20 cellular contexts compared by ENCODE assay signal in the genomic region with DNA sequence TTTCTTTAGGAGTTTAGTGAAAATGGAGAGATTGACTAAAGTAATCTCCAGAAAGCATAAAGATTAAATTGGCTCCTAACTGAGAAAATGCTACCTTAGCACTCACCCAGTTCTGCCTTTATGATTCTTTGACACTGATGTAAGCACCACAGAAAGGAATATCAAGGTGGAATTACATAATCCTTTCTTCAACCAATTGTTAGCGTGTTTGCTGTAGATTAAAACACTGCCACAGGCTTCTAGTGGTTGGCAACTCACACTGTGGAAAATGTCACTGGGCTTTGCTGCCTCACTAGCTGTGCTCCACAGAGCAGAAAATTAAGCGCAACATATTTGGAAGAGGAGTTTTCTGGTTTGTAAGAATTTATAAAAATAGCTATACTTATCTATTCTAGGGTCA.
DNase-seq lines count a peak whose midpoint lies in the region; ATAC-seq and TF ChIP-seq lines count a peak whose summit lies in the region.
"Had no signal": no experiment of that assay in that cellular context is flagged by ENCODE, and none has a peak within 500 bp of the region (broad histone marks: within the 10 kb centered on the region; RNA-seq: fewer than 3 reads in every experiment).

No MANE protein-coding gene starts in this region.

- intact Hi-C loops in A673 (cut with micrococcal nuclease; ENCODE audit: unreplicated experiment) (loop anchor here (5.0 kb wide), 1 partner anchor 101 kb away; no protein-coding TSS in a partner anchor), thyroid gland (cut with DNase I) (no loop called here)

- peaks cover 15% of the 10 kb centered on the region for H3K4me1 ChIP-seq in A673 (ENCODE audit: insufficient read depth, low read length, poor library complexity, severe bottlenecking)
- no peaks in the 10 kb centered on the region for H3K4me1 ChIP-seq in thyroid gland
- H3K4me1 ChIP-seq: A549 had no signal

- H2AFZ ChIP-seq in neural cell (ENCODE audit: low read depth, low read length), result no peak overlapping the region

- no peaks in the 10 kb centered on the region for H3K79me2 ChIP-seq in neural cell (replicated peaks; ENCODE audit: insufficient read depth, low read length)

- no peak overlapping the region for H3K27ac ChIP-seq in A673 (ENCODE audit: low read depth, low read length, poor library complexity, severe bottlenecking)
- no peak overlapping the region for H3K27ac ChIP-seq in neural cell (ENCODE audit: low read length)
- no peak overlapping the region for H3K27ac ChIP-seq in thyroid gland
- H3K27ac ChIP-seq: 22Rv1; A549; BLaER1 treated with 17β-estradiol and CSF1 and Interleukin-3, amounts not matched to agents 10 nM and 100 nM had no signal

- 70 to 75% methylated on average over 2 of the region's 2 CpGs for WGBS in thyroid gland, 2 donors

- H3K9ac ChIP-seq in neural cell (ENCODE audit: low read length), result no peak overlapping the region
- H3K9ac ChIP-seq: BLaER1 treated with 17β-estradiol and CSF1 and Interleukin-3, amounts not matched to agents 10 nM and 100 nM had no signal

- H3K27me3 ChIP-seq in A673 (replicated peaks; ENCODE audit: insufficient read depth, low read depth, low read length, poor library complexity) (no peaks in the 10 kb centered on the region), neural cell (ENCODE audit: insufficient read depth, low read depth, low read length) (no peaks in the 10 kb centered on the region), thyroid gland (no peaks in the 10 kb centered on the region)
- H3K27me3 ChIP-seq: BLaER1 treated with 17β-estradiol and CSF1 and Interleukin-3, amounts not matched to agents 10 nM and 100 nM had no signal

- no peaks in the 10 kb centered on the region for H3K9me3 ChIP-seq in A673 (ENCODE audit: low read depth, low read length, poor library complexity, severe bottlenecking)
- H3K9me3 ChIP-seq in neural cell (ENCODE audit: low read length), result no peaks in the 10 kb centered on the region
- H3K9me3 ChIP-seq in thyroid gland, result no peaks in the 10 kb centered on the region
- H3K9me3 ChIP-seq: A549; BLaER1 treated with 17β-estradiol and CSF1 and Interleukin-3, amounts not matched to agents 10 nM and 100 nM had no signal

- POLR2A ChIA-PET in A673 (lab: Charles Lee; ENCODE audit: low non-redundant PET), result no interaction called here

- H4K20me1 ChIP-seq in neural cell (ENCODE audit: insufficient read depth), result no peaks in the 10 kb centered on the region
- H4K20me1 ChIP-seq: BLaER1 treated with 17β-estradiol and CSF1 and Interleukin-3, amounts not matched to agents 10 nM and 100 nM had no signal

- no peaks in the 10 kb centered on the region for H3F3A ChIP-seq in neural cell (ENCODE audit: insufficient read depth, low read length, poor library complexity, severe bottlenecking)

- no peaks in the 10 kb centered on the region for H3K9me2 ChIP-seq in neural cell (ENCODE audit: insufficient read depth, low read length)

- TF ChIP-seq RAD21 in neural cell (conservative IDR thresholded peaks at IDR 0.05), result no peak

- TF ChIP-seq POLR2A in thyroid gland (IDR thresholded peaks at IDR 0.05), result no peak

- H3K4me2 ChIP-seq in neural cell (ENCODE audit: low read length), result no peak overlapping the region
- H3K4me2 ChIP-seq: A549; BLaER1 treated with 17β-estradiol and CSF1 and Interleukin-3, amounts not matched to agents 10 nM and 100 nM had no signal

- no TSS peak for BruUV-seq in A673 (replicated peaks; lab: Mats Ljungman, UMichigan)

- CTCF ChIA-PET in A673 (lab: Charles Lee), result interaction anchor here (0.6 kb wide), 1 partner anchor 245 kb away, joined by 7 read pairs; no protein-coding TSS in a partner anchor

- H3K36me3 ChIP-seq in A673 (ENCODE audit: insufficient read depth, low read length, poor library complexity, severe bottlenecking), result no peaks in the 10 kb centered on the region
- H3K36me3 ChIP-seq in neural cell (ENCODE audit: insufficient read depth, low read length), result no peaks in the 10 kb centered on the region
- no peaks in the 10 kb centered on the region for H3K36me3 ChIP-seq in thyroid gland
- H3K36me3 ChIP-seq: BLaER1 treated with 17β-estradiol and CSF1 and Interleukin-3, amounts not matched to agents 10 nM and 100 nM had no signal

- TF ChIP-seq CTCF in A673 (conservative IDR thresholded peaks at IDR 0.05; ENCODE audit: low read depth, low read length) (no peak), neural cell (IDR thresholded peaks at IDR 0.05; ENCODE audit: poor library complexity, severe bottlenecking) (peak; percentile 36), thyroid gland (IDR thresholded peaks at IDR 0.05) (no peak), omental fat pad (IDR thresholded peaks at IDR 0.05) (no peak)

- peak; percentile 29 for DNase-seq in A673 (ENCODE audit: low spot score)
- DNase-seq in NCI-H446 treated with DMSO at 0.1 percent for 48 hours (lab: John Stamatoyannopoulos, UW), result peak; percentile 18
- peak; percentile 95 for DNase-seq in cerebellar cortex (ENCODE audit: low spot score)
- no peak for DNase-seq in superior temporal gyrus (ENCODE audit: extremely low spot score)
- no peak for DNase-seq in thyroid gland
- no peak for DNase-seq in omental fat pad (ENCODE audit: low spot score)
- DNase-seq: CD8-positive, alpha-beta T cell; DMS 273 treated with DMSO at 0.1 percent for 48 hours; DMS53; DND-41; EL; GOT3; H7; HFFc6; IMR-90 had no signal

- no peak overlapping the region for H3K4me3 ChIP-seq in A673 (ENCODE audit: low read depth, low read length, poor library complexity, severe bottlenecking)
- H3K4me3 ChIP-seq in neural cell (ENCODE audit: low read length), result no peak overlapping the region
- H3K4me3 ChIP-seq in thyroid gland (replicated peaks in 1 of 3), result no peak overlapping the region
- H3K4me3 ChIP-seq: A549; BLaER1 treated with 17β-estradiol and CSF1 and Interleukin-3, amounts not matched to agents 10 nM and 100 nM had no signal

- no peak for TF ChIP-seq EP300 in neural cell (conservative IDR thresholded peaks at IDR 0.05; ENCODE audit: poor library complexity, severe bottlenecking)

- no peak for ATAC-seq in omental fat pad (ENCODE audit: low FRiP score)
- ATAC-seq: A549; CD8-positive, alpha-beta T cell; HCT116 had no signal

TF ChIP-seq in neural cell, 6 proteins besides CTCF, POLR2A, EP300 and RAD21:
- TF ChIP-seq MXI1 (conservative IDR thresholded peaks at IDR 0.05; ENCODE audit: poor library complexity, severe bottlenecking), result no peak
- peak; percentile 61 for TF ChIP-seq POLR2AphosphoS5 (IDR thresholded peaks at IDR 0.05)
- no peak for TF ChIP-seq TAF1 (IDR thresholded peaks at IDR 0.05; ENCODE audit: low read depth)
- no peak for TF ChIP-seq EZH2 (IDR thresholded peaks at IDR 0.05; ENCODE audit: borderline replicate concordance, insufficient read depth, low read length, poor library complexity, severe bottlenecking)
- no peak for TF ChIP-seq SMC3 (conservative IDR thresholded peaks at IDR 0.05; ENCODE audit: poor library complexity)
- TF ChIP-seq, protein P1, sequence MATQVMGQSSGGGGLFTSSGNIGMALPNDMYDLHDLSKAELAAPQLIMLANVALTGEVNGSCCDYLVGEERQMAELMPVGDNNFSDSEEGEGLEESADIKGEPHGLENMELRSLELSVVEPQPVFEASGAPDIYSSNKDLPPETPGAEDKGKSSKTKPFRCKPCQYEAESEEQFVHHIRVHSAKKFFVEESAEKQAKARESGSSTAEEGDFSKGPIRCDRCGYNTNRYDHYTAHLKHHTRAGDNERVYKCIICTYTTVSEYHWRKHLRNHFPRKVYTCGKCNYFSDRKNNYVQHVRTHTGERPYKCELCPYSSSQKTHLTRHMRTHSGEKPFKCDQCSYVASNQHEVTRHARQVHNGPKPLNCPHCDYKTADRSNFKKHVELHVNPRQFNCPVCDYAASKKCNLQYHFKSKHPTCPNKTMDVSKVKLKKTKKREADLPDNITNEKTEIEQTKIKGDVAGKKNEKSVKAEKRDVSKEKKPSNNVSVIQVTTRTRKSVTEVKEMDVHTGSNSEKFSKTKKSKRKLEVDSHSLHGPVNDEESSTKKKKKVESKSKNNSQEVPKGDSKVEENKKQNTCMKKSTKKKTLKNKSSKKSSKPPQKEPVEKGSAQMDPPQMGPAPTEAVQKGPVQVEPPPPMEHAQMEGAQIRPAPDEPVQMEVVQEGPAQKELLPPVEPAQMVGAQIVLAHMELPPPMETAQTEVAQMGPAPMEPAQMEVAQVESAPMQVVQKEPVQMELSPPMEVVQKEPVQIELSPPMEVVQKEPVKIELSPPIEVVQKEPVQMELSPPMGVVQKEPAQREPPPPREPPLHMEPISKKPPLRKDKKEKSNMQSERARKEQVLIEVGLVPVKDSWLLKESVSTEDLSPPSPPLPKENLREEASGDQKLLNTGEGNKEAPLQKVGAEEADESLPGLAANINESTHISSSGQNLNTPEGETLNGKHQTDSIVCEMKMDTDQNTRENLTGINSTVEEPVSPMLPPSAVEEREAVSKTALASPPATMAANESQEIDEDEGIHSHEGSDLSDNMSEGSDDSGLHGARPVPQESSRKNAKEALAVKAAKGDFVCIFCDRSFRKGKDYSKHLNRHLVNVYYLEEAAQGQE (IDR thresholded peaks at IDR 0.05; ENCODE audit: borderline replicate concordance), result no peak

Comparison
In these comparisons a context has a peak if more than half of its experiments do, and no peak if none do; other contexts are left out.
1. DNase-seq: peak in A673 (single experiment), NCI-H446 treated with DMSO at 0.1 percent for 48 hours (single experiment) and cerebellar cortex (single experiment); none in superior temporal gyrus (single experiment), thyroid gland (0 of 2) and omental fat pad (single experiment).